Comparison of ENCODE assay signal across 12 cellular contexts in genomic region chr3:142501004-142501926, GRCh38. TPM values are rescaled to one million over a fixed set of nuclear protein-coding genes. Genes with fewer than 3 reads are reported as not detected.
DNase-seq lines count a peak whose midpoint lies in the region; ATAC-seq, FAIRE-seq and TF ChIP-seq lines count a peak whose summit lies in the region.
"Had no signal": no experiment of that assay in that cellular context is flagged by ENCODE, and none has a peak within 500 bp of the region (broad histone marks: within the 10 kb centered on the region; RNA-seq: fewer than 3 reads in every experiment).

No MANE protein-coding gene starts in this region.

- H3K27ac ChIP-seq in HepG2 (ENCODE audit: extremely low read length, insufficient read depth, low read length) = no peak overlapping the region
- H3K27ac ChIP-seq: BLaER1 had no signal

- no peaks in the 10 kb centered on the region for H3K9me3 ChIP-seq in HepG2 (ENCODE audit: low read length)
- no peaks in the 10 kb centered on the region for H3K9me3 ChIP-seq in BE2C
- H3K9me3 ChIP-seq: BLaER1 had no signal

- in situ Hi-C loops in HepG2 (cut with HindIII; ENCODE audit: extremely low pct_ligation_motif_present, low pct_unique_long_range_greater_than_20kb) = no loop called here

- H3K4me1 Mint-ChIP-seq in activated naive CD4-positive, alpha-beta T cell treated with anti-CD3 and anti-CD28 coated beads, Interleukin-2, amount 50 U/mL, for 24 hours = peaks cover 24% of the 10 kb centered on the region

- H3K4me1 ChIP-seq in HepG2 (ENCODE audit: insufficient read depth, low read length) (no peaks in the 10 kb centered on the region), BE2C (no peaks in the 10 kb centered on the region)
- H3K4me1 ChIP-seq: BLaER1 had no signal

- no peaks in the 10 kb centered on the region for H3K79me2 ChIP-seq in HepG2 (ENCODE audit: insufficient read depth, low read length)

- no peak overlapping the region for H3K4me3 Mint-ChIP-seq in activated naive CD4-positive, alpha-beta T cell treated with anti-CD3 and anti-CD28 coated beads, Interleukin-2, amount 50 U/mL, for 24 hours
- H3K4me3 Mint-ChIP-seq: stimulated activated effector memory CD8-positive, alpha-beta T cell treated with anti-CD3 and anti-CD28 coated beads, Interleukin-12 subunit alpha, Interleukin-12 subunit beta, amount 100 ng/mL, for 72 hours had no signal

- no peak for FAIRE-seq in HepG2 (lab: Jason Lieb, UNC)

- no peak for TF ChIP-seq EP300 in HepG2 (IDR thresholded peaks at IDR 0.05; ENCODE audit: low read depth in 2 of 2, low read length in 2 of 2)
- no peak for TF ChIP-seq EP300 in HepG2 (CRISPR knock-in tag; IDR thresholded peaks at IDR 0.05; ENCODE audit: borderline replicate concordance)

- CTCF ChIA-PET in HepG2 (lab: Yijun Ruan, JAX; ENCODE audit: low intra/inter-chr PET ratio, low total read pairs) = no interaction called here

- peak overlapping the region; percentile 46 for H3K27ac Mint-ChIP-seq in activated naive CD4-positive, alpha-beta T cell treated with anti-CD3 and anti-CD28 coated beads, Interleukin-2, amount 50 U/mL, for 24 hours
- H3K27ac Mint-ChIP-seq: stimulated activated effector memory CD8-positive, alpha-beta T cell treated with anti-CD3 and anti-CD28 coated beads, Interleukin-12 subunit alpha, Interleukin-12 subunit beta, amount 100 ng/mL, for 72 hours had no signal

- TF ChIP-seq POLR2A in HepG2 (IDR thresholded peaks at IDR 0.05; ENCODE audit: insufficient read depth in 1 of 2, low read depth in 2 of 2, low read length in 2 of 2) = no peak

- POLR2A ChIA-PET in HepG2 (lab: Yijun Ruan, JAX) = no interaction called here

- H3K4me3 ChIP-seq in fibroblast of the aortic adventitia (ENCODE audit: low read depth, low read length) (no peak overlapping the region), HepG2 (replicated peaks in 1 of 3; ENCODE audit: insufficient read depth in 1 of 3, low read depth in 2 of 3, low read length in 3 of 3) (no peak overlapping the region), BE2C (ENCODE audit: low read depth, low read length) (no peak overlapping the region)
- H3K4me3 ChIP-seq: BLaER1, lung had no signal

- ATAC-seq in HepG2 = no peak
- ATAC-seq: stimulated activated effector memory CD8-positive, alpha-beta T cell treated with anti-CD3 and anti-CD28 coated beads, Interleukin-12 subunit alpha, Interleukin-12 subunit beta, amount 100 ng/mL, for 72 hours had no signal

- BruUV-seq in HepG2 (replicated peaks; lab: Mats Ljungman, UMichigan) = no TSS peak

- H3K9ac ChIP-seq in HepG2 (ENCODE audit: insufficient read depth, low read depth, low read length) = no peak overlapping the region
- H3K9ac ChIP-seq: BLaER1 had no signal

- no peaks in the 10 kb centered on the region for H3K27me3 ChIP-seq in HepG2 (ENCODE audit: control insufficient read depth in 1 of 2, insufficient read depth in 2 of 2, low read length in 2 of 2)
- H3K27me3 ChIP-seq in BE2C = no peaks in the 10 kb centered on the region
- H3K27me3 ChIP-seq: BLaER1 had no signal

- H3K36me3 Mint-ChIP-seq in activated naive CD4-positive, alpha-beta T cell treated with anti-CD3 and anti-CD28 coated beads, Interleukin-2, amount 50 U/mL, for 24 hours = peaks cover 37% of the 10 kb centered on the region

- TF ChIP-seq CTCF in fibroblast of the aortic adventitia (IDR thresholded peaks at IDR 0.05; ENCODE audit: insufficient read depth, low read length) = no peak
- no peak for TF ChIP-seq CTCF in HepG2 (CRISPR knock-in tag; IDR thresholded peaks at IDR 0.05)
- no peak for TF ChIP-seq CTCF in BE2C (IDR thresholded peaks at IDR 0.05; ENCODE audit: low read depth, low read length)

- intact Hi-C loops in HepG2 (cut with micrococcal nuclease; ENCODE audit: unreplicated experiment) = no loop called here

- no peak for TF ChIP-seq RAD21 in HepG2 (CRISPR knock-in tag; IDR thresholded peaks at IDR 0.05)

- no peaks in the 10 kb centered on the region for H4K20me1 ChIP-seq in HepG2 (ENCODE audit: insufficient read depth, low read length)
- H4K20me1 ChIP-seq: BLaER1 had no signal

- no peak overlapping the region for H2AFZ ChIP-seq in HepG2 (ENCODE audit: low read length)

- no peaks in the 10 kb centered on the region for H3K27me3 Mint-ChIP-seq in activated naive CD4-positive, alpha-beta T cell treated with anti-CD3 and anti-CD28 coated beads, Interleukin-2, amount 50 U/mL, for 24 hours

- WGBS in HepG2 (ENCODE audit: low lambda C conversion rate) = 94% methylated on average over 5 of the region's 5 CpGs

- H3K36me3 ChIP-seq in HepG2 (replicated peaks in 1 of 2; ENCODE audit: control insufficient read depth in 1 of 2, insufficient read depth in 2 of 2, low read length in 2 of 2) (peaks cover 0 to under 1% of the 10 kb centered on the region in 2 experiments; a peak in 3 of 5 replicates), BE2C (peaks cover 47% of the 10 kb centered on the region)

- H3K4me2 ChIP-seq in HepG2 (ENCODE audit: low read depth, low read length) = no peak overlapping the region
- H3K4me2 ChIP-seq: BLaER1 had no signal

- DNase-seq in activated naive CD4-positive, alpha-beta T cell treated with anti-CD3 and anti-CD28 coated beads, Interleukin-2, amount 50 U/mL, for 16 hours = no peak
- DNase-seq in SW 1271 (lab: John Stamatoyannopoulos, UW) = peak; percentile 8 to 66
- peak; percentile 71 for DNase-seq in fibroblast of the aortic adventitia (ENCODE audit: low read depth)
- peak; percentile 62 for DNase-seq in stromal cell of bone marrow (ENCODE audit: low read depth)
- DNase-seq in HepG2 (ENCODE audit: low spot score) = no peak
- no peak for DNase-seq in BE2C
- DNase-seq in stimulated activated CD8-positive, alpha-beta memory T cell treated with anti-CD3 and anti-CD28 coated beads, Interleukin-4, amount 100 ng/mL, for 48 hours = no peak
- DNase-seq: NCI-H526 treated with DMSO at 0.1 percent for 48 hours had no signal

- H3K9me3 Mint-ChIP-seq in activated naive CD4-positive, alpha-beta T cell treated with anti-CD3 and anti-CD28 coated beads, Interleukin-2, amount 50 U/mL, for 24 hours = no peaks in the 10 kb centered on the region

TF ChIP-seq in HepG2, 621 proteins besides CTCF, POLR2A, EP300 and RAD21 (continues in another document):
- no peak for TF ChIP-seq PHB2 (IDR thresholded peaks at IDR 0.05; ENCODE audit: partially characterized antibody)
- no peak for TF ChIP-seq CERS6 (CRISPR knock-in tag; IDR thresholded peaks at IDR 0.05)
- TF ChIP-seq AGO2 (optimal IDR thresholded peaks at IDR 0.05; ENCODE audit: low read depth, low read length) = no peak
- no peak for TF ChIP-seq KAT8 (CRISPR knock-in tag; IDR thresholded peaks at IDR 0.05)
- no peak for TF ChIP-seq PCBP1 (IDR thresholded peaks at IDR 0.05; ENCODE audit: borderline replicate concordance, low read depth, low read length)

RNA-seq across cellular contexts. Expression of gene XRN1, which starts 53.4 kb away (rescaled TPM):
- 46.9 and 56.3 TPM in 2 replicates for total RNA-seq in fibroblast of the aortic adventitia (ENCODE audit: low replicate concordance)
- total RNA-seq in HepG2 (2016; rRNA removed; fragmentation: Illumina TruSeq; extraction: Trizol) = 13.2 and 18.1 TPM in 2 replicates
- total RNA-seq in HepG2 (2016; cell fraction: cytosol; rRNA removed; fragmentation: Illumina TruSeq; extraction: Trizol; ENCODE audit: low read depth) = 4.5 and 8.0 TPM in 2 replicates
- 13.9 and 16.6 TPM in 2 replicates for total RNA-seq in HepG2 (2016; cell fraction: insoluble cytoplasmic fraction; rRNA removed; fragmentation: Illumina TruSeq; extraction: Trizol)
- 4.3 TPM in 2 replicates for total RNA-seq in HepG2 (2016; cell fraction: membrane; rRNA removed; fragmentation: Illumina TruSeq; extraction: Trizol)
- total RNA-seq in HepG2 (2016; cell fraction: nucleus; rRNA removed; fragmentation: Illumina TruSeq; extraction: Trizol) = 39.7 and 42.2 TPM in 2 replicates
- polyA plus RNA-seq in HepG2 (2011; rRNA removed) = 11.2 and 13.3 TPM in 2 replicates
- 1.7 and 3.0 TPM in 2 replicates for polyA plus RNA-seq in HepG2 (2011; cell fraction: cytosol; rRNA removed)
- polyA plus RNA-seq in HepG2 (2011; cell fraction: nucleus; rRNA removed) = 11.6 and 15.9 TPM in 2 replicates
- 9.1 and 10.4 TPM in 2 replicates for polyA plus RNA-seq in HepG2 (2012)
- polyA plus RNA-seq in HepG2 (2016; cell fraction: cytosol; fragmentation: Illumina TruSeq; extraction: Trizol; ENCODE audit: low read depth) = 0.18 and 0.20 TPM in 2 replicates
- 5.3 and 5.5 TPM in 2 replicates for polyA plus RNA-seq in HepG2 (2016; cell fraction: insoluble cytoplasmic fraction; fragmentation: Illumina TruSeq; extraction: Trizol; ENCODE audit: low read depth)
- 0.53 and 0.72 TPM in 2 replicates for polyA plus RNA-seq in HepG2 (2016; cell fraction: membrane; fragmentation: Illumina TruSeq; extraction: Trizol; ENCODE audit: low read depth)
- polyA plus RNA-seq in HepG2 (2016; cell fraction: nucleus; fragmentation: Illumina TruSeq; extraction: Trizol; ENCODE audit: insufficient read depth, low read depth) = 10.6 and 13.2 TPM in 2 replicates
- 13.8 and 13.9 TPM in 2 replicates for polyA minus RNA-seq in HepG2 (2011; rRNA and poly(A)+ RNA removed; ENCODE audit: low replicate concordance)
- polyA minus RNA-seq in HepG2 (2011; cell fraction: cytosol; rRNA and poly(A)+ RNA removed) = 20.5 and 24.2 TPM in 2 replicates
- 161 and 189 TPM in 2 replicates for polyA minus RNA-seq in HepG2 (2011; cell fraction: nucleus; rRNA and poly(A)+ RNA removed)
- polyA plus RNA-seq in BE2C (2012; ENCODE audit: insufficient read depth, insufficient read length, low read depth) = 6.8 TPM

Comparison
In these comparisons a context has a peak if more than half of its experiments do, and no peak if none do; other contexts are left out.
1. DNase-seq: peak in SW 1271 (2 of 2), fibroblast of the aortic adventitia (single experiment) and stromal cell of bone marrow (single experiment); none in activated naive CD4-positive, alpha-beta T cell treated with anti-CD3 and anti-CD28 coated beads, Interleukin-2, amount 50 U/mL, for 16 hours (single experiment), HepG2 (single experiment), BE2C (single experiment) and stimulated activated CD8-positive, alpha-beta memory T cell treated with anti-CD3 and anti-CD28 coated beads, Interleukin-4, amount 100 ng/mL, for 48 hours (single experiment).